14 cellular contexts compared by ENCODE assay signal in the genomic region with DNA sequence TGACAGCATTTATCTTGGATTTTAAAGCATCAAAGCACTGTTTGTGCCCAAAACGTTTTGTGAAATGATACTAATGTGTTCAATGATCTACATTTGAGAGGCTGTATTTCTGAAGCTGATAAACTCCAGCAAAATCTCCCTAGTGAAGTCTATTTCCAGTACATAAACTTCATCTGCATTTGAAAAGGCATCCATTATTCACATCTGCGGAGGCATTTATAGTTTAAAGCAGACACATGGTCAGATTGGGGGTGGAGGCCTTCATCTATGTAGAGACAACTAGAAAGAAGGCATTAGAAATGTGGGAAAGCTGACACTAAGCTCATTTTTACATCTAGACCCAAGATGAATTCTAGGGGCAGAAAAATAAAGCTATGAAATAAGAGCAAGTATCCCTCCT.
A peak's percentile ranks its signal among the peaks of the same experiment; 100 is the strongest.
DNase-seq lines count a peak whose midpoint lies in the region; ATAC-seq and TF ChIP-seq lines count a peak whose summit lies in the region.
"Had no signal": no experiment of that assay in that cellular context is flagged by ENCODE, and none has a peak within 500 bp of the region (broad histone marks: within the 10 kb centered on the region; RNA-seq: fewer than 3 reads in every experiment).

No MANE protein-coding gene starts in this region.

- no peaks in the 10 kb centered on the region for H3K36me3 ChIP-seq in ascending aorta
- H3K36me3 ChIP-seq in gastroesophageal sphincter = no peaks in the 10 kb centered on the region
- no peaks in the 10 kb centered on the region for H3K36me3 ChIP-seq in thoracic aorta
- no peaks in the 10 kb centered on the region for H3K36me3 ChIP-seq in mucosa of descending colon (ENCODE audit: low read depth)
- H3K36me3 ChIP-seq: BLaER1 treated with 17β-estradiol and CSF1 and Interleukin-3, amounts not matched to agents 10 nM and 100 nM had no signal

- H3K36me3 Mint-ChIP-seq in nephron (ENCODE audit: low read depth) (no peaks in the 10 kb centered on the region), T-cell (no peaks in the 10 kb centered on the region), progenitor cell of endocrine pancreas (ENCODE audit: insufficient read depth) (no peaks in the 10 kb centered on the region)
- H3K36me3 Mint-ChIP-seq: CD4-positive, CD25-positive, alpha-beta regulatory T cell had no signal

- H3K4me3 ChIP-seq in ascending aorta (no peak overlapping the region), gastroesophageal sphincter (no peak overlapping the region), thoracic aorta (no peak overlapping the region), mucosa of descending colon (no peak overlapping the region)
- H3K4me3 ChIP-seq: BLaER1 treated with 17β-estradiol and CSF1 and Interleukin-3, amounts not matched to agents 10 nM and 100 nM had no signal

- H3K27ac Mint-ChIP-seq in nephron (peak overlapping the region; percentile 10 to 77 (median 63)), T-cell (no peak overlapping the region), progenitor cell of endocrine pancreas (no peak overlapping the region)
- H3K27ac Mint-ChIP-seq: CD4-positive, CD25-positive, alpha-beta regulatory T cell; H9 had no signal

- no peaks in the 10 kb centered on the region for H3K9me3 ChIP-seq in ascending aorta
- no peaks in the 10 kb centered on the region for H3K9me3 ChIP-seq in gastroesophageal sphincter
- no peaks in the 10 kb centered on the region for H3K9me3 ChIP-seq in thoracic aorta
- no peaks in the 10 kb centered on the region for H3K9me3 ChIP-seq in mucosa of descending colon
- H3K9me3 ChIP-seq: BLaER1 treated with 17β-estradiol and CSF1 and Interleukin-3, amounts not matched to agents 10 nM and 100 nM had no signal

- H3K27me3 Mint-ChIP-seq in nephron (ENCODE audit: low read depth) (no peaks in the 10 kb centered on the region), T-cell (peaks cover 0 to 2% of the 10 kb centered on the region in 2 donors), progenitor cell of endocrine pancreas (no peaks in the 10 kb centered on the region)
- H3K27me3 Mint-ChIP-seq: CD4-positive, CD25-positive, alpha-beta regulatory T cell had no signal

- DNase-seq in ascending aorta (ENCODE audit: low spot score in 2 of 2) (no peak), thoracic aorta (ENCODE audit: low spot score) (no peak), mucosa of descending colon (no peak), T-cell (no peak), progenitor cell of endocrine pancreas (ENCODE audit: low spot score, unreplicated experiment) (no peak)
- DNase-seq: ACHN; CD4-positive, CD25-positive, alpha-beta regulatory T cell; GOT3; H9 had no signal

- peaks cover 0 to 18% of the 10 kb centered on the region in 2 donors for H3K4me1 ChIP-seq in ascending aorta
- peaks cover 0 to 44% (median 12%) of the 10 kb centered on the region in 3 donors for H3K4me1 ChIP-seq in gastroesophageal sphincter
- H3K4me1 ChIP-seq in thoracic aorta (ENCODE audit: control insufficient read depth in 1 of 2, low read depth in 2 of 2) = peaks cover 10 to 35% of the 10 kb centered on the region in 2 donors
- H3K4me1 ChIP-seq in mucosa of descending colon (ENCODE audit: low read depth) = no peaks in the 10 kb centered on the region
- H3K4me1 ChIP-seq: BLaER1 treated with 17β-estradiol and CSF1 and Interleukin-3, amounts not matched to agents 10 nM and 100 nM had no signal

- TF ChIP-seq POLR2A in gastroesophageal sphincter (IDR thresholded peaks at IDR 0.05) = no peak

- H3K9me3 Mint-ChIP-seq in nephron = peaks cover 2% of the 10 kb centered on the region
- peaks cover 0 to 18% (median 2%) of the 10 kb centered on the region in 3 donors for H3K9me3 Mint-ChIP-seq in T-cell
- no peaks in the 10 kb centered on the region for H3K9me3 Mint-ChIP-seq in progenitor cell of endocrine pancreas (ENCODE audit: low read depth)
- H3K9me3 Mint-ChIP-seq: H9 had no signal

- ATAC-seq in gastroesophageal sphincter = no peak
- no peak for ATAC-seq in thoracic aorta (ENCODE audit: insufficient number of reproducible peaks, low FRiP score, low read depth)
- no peak for ATAC-seq in mucosa of descending colon
- ATAC-seq in GM21528 (IDR thresholded peaks at IDR 0.05; ENCODE audit: low FRiP score, unreplicated experiment) = no peak
- no peak for ATAC-seq in T-cell (replicated peaks in 1 of 4)
- ATAC-seq: HepG2 had no signal

- CTCF ChIA-PET in T-cell (lab: Charles Lee) = interaction anchor here in 1 of 2 donors (0.6 kb wide), 1 partner anchor 13 kb away, joined by 3 read pairs; no protein-coding TSS in a partner anchor

- POLR2A ChIA-PET in T-cell (lab: Charles Lee) = no interaction called here

- TF ChIP-seq CTCF in ascending aorta (IDR thresholded peaks at IDR 0.05) (no peak), gastroesophageal sphincter (IDR thresholded peaks at IDR 0.05) (no peak), nephron (IDR thresholded peaks at IDR 0.05; ENCODE audit: unreplicated experiment in 3 of 3) (no peak), thoracic aorta (IDR thresholded peaks at IDR 0.05) (no peak), mucosa of descending colon (IDR thresholded peaks at IDR 0.05) (no peak), progenitor cell of endocrine pancreas (IDR thresholded peaks at IDR 0.05; ENCODE audit: unreplicated experiment) (no peak)

- H3K27me3 ChIP-seq in ascending aorta (no peaks in the 10 kb centered on the region), gastroesophageal sphincter (no peaks in the 10 kb centered on the region), thoracic aorta (replicated peaks; ENCODE audit: insufficient read depth) (no peaks in the 10 kb centered on the region)
- H3K27me3 ChIP-seq: BLaER1 treated with 17β-estradiol and CSF1 and Interleukin-3, amounts not matched to agents 10 nM and 100 nM had no signal

- intact Hi-C loops in ascending aorta (cut with DNase I) = no loop called here
- intact Hi-C loops in mucosa of descending colon (cut with DNase I, micrococcal nuclease) = no loop called here

- H3K4me3 Mint-ChIP-seq in nephron (no peak overlapping the region), T-cell (no peak overlapping the region), progenitor cell of endocrine pancreas (ENCODE audit: low read depth) (no peak overlapping the region)
- H3K4me3 Mint-ChIP-seq: CD4-positive, CD25-positive, alpha-beta regulatory T cell; H9 had no signal

- H3K27ac ChIP-seq in ascending aorta (peak overlapping the region; percentile 25 to 60), gastroesophageal sphincter (peak overlapping the region; percentile 65 to 72 (median 68)), thoracic aorta (peak overlapping the region; percentile 18 to 40)
- H3K27ac ChIP-seq: BLaER1 treated with 17β-estradiol and CSF1 and Interleukin-3, amounts not matched to agents 10 nM and 100 nM had no signal

- 9 to 13% methylated on average over 2 of the region's 2 CpGs for WGBS in gastroesophageal sphincter (ENCODE audit: low coverage in 1 of 2), 2 donors

- no peak for TF ChIP-seq EP300 in gastroesophageal sphincter (IDR thresholded peaks at IDR 0.05)

- H3K4me1 Mint-ChIP-seq in nephron = peaks cover 37% of the 10 kb centered on the region
- H3K4me1 Mint-ChIP-seq in T-cell = no peaks in the 10 kb centered on the region
- peaks cover 4% of the 10 kb centered on the region for H3K4me1 Mint-ChIP-seq in progenitor cell of endocrine pancreas (ENCODE audit: low read depth)
- H3K4me1 Mint-ChIP-seq: CD4-positive, CD25-positive, alpha-beta regulatory T cell had no signal

Comparison
In these comparisons a context has a peak if more than half of its experiments do, and no peak if none do; other contexts are left out.
1. H3K27ac Mint-ChIP-seq: peak in nephron (3 of 3); none in T-cell (0 of 2) and progenitor cell of endocrine pancreas (single experiment).
2. Peak in every context shown above with its lines, with median percentiles within 50 percentile points of each other: H3K27ac ChIP-seq.